In the genomic region with DNA sequence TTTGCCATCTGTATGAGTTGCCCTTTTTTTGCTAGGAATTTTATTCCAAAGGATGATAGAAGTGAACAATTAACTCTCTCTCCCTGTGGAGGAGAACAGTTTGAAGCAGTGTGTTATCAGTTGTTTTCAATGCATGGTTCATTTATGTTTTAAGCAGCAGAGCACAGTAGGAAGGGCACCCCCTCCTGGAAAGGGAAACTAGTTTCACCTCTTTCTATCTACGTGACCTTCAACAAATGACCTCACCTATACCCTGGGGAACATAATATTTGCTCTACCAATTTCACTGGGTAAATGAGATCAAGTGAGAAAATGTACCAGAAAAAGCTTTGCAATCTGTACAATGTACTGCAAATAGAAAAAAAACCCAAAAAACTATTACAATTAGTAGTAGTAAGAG, we compare ENCODE assay signal across 13 cellular contexts. TPM values are rescaled to one million over a fixed set of nuclear protein-coding genes. Genes with fewer than 3 reads are reported as not detected.
A peak's percentile ranks its signal among the peaks of the same experiment; 100 is the strongest.
DNase-seq lines count a peak whose midpoint lies in the region; ATAC-seq and TF ChIP-seq lines count a peak whose summit lies in the region.
"Had no signal": no experiment of that assay in that cellular context is flagged by ENCODE, and none has a peak within 500 bp of the region (broad histone marks: within the 10 kb centered on the region; RNA-seq: fewer than 3 reads in every experiment).

No MANE protein-coding gene starts in this region.

- TF ChIP-seq CTCF in A673 (conservative IDR thresholded peaks at IDR 0.05; ENCODE audit: low read depth, low read length) (0 out of 2 replicates have a peak, but pooled peaks have one; percentile 14), GM23338 (conservative IDR thresholded peaks at IDR 0.05; ENCODE audit: low read depth in 2 of 2) (peak; percentile 61 to 72), OCI-LY3 (IDR thresholded peaks at IDR 0.05; ENCODE audit: low read depth, low read length) (peak; percentile 25; the same call in 1 of the 2 replicates), fibroblast of villous mesenchyme (IDR thresholded peaks at IDR 0.05; ENCODE audit: insufficient read depth, low read depth, low read length) (peak; percentile 27), body of pancreas (IDR thresholded peaks at IDR 0.05) (no peak)

- no TSS peak for BruUV-seq in A673 (replicated peaks; lab: Mats Ljungman, UMichigan)

- no peaks in the 10 kb centered on the region for H3K9me3 Mint-ChIP-seq in GM23338
- H3K9me3 Mint-ChIP-seq in natural killer cell treated with Interleukin-12 subunit alpha and Interleukin-12 subunit beta and Interleukin-15 and Interleukin-18, amount 100 ng/mL, for 72 hours, result no peaks in the 10 kb centered on the region

- H3K27me3 ChIP-seq in A673 (replicated peaks; ENCODE audit: insufficient read depth, low read depth, low read length, poor library complexity), result no peaks in the 10 kb centered on the region
- no peaks in the 10 kb centered on the region for H3K27me3 ChIP-seq in GM23338 (ENCODE audit: insufficient read depth)
- H3K27me3 ChIP-seq in OCI-LY3 (ENCODE audit: low read depth, low read length), result no peaks in the 10 kb centered on the region
- no peaks in the 10 kb centered on the region for H3K27me3 ChIP-seq in body of pancreas

- CTCF ChIA-PET in A673 (lab: Charles Lee), result no interaction called here

- no peak for TF ChIP-seq POLR2A in body of pancreas (IDR thresholded peaks at IDR 0.05)

- H3K4me1 Mint-ChIP-seq in GM23338, result peaks cover 56% of the 10 kb centered on the region
- peaks cover 2 to 3% of the 10 kb centered on the region in 2 donors for H3K4me1 Mint-ChIP-seq in natural killer cell treated with Interleukin-12 subunit alpha and Interleukin-12 subunit beta and Interleukin-15 and Interleukin-18, amount 100 ng/mL, for 72 hours (ENCODE audit: low read depth in 2 of 2)

- H3K27ac ChIP-seq in A673 (ENCODE audit: low read depth, low read length, poor library complexity, severe bottlenecking), result no peak overlapping the region
- H3K27ac ChIP-seq in GM23338 (ENCODE audit: low read depth), result no peak overlapping the region
- no peak overlapping the region for H3K27ac ChIP-seq in OCI-LY3 (ENCODE audit: low read length)
- no peak overlapping the region for H3K27ac ChIP-seq in body of pancreas
- H3K27ac ChIP-seq: psoas muscle had no signal

- POLR2A ChIA-PET in A673 (lab: Charles Lee; ENCODE audit: low non-redundant PET), result no interaction called here

- no peaks in the 10 kb centered on the region for H3K36me3 Mint-ChIP-seq in GM23338 (ENCODE audit: low read depth)
- no peaks in the 10 kb centered on the region for H3K36me3 Mint-ChIP-seq in natural killer cell treated with Interleukin-12 subunit alpha and Interleukin-12 subunit beta and Interleukin-15 and Interleukin-18, amount 100 ng/mL, for 72 hours

- H4K20me1 ChIP-seq in GM23338 (replicated peaks; ENCODE audit: insufficient read depth) (no peaks in the 10 kb centered on the region), OCI-LY3 (ENCODE audit: insufficient read depth, low read length) (no peaks in the 10 kb centered on the region)

- H3K9me3 ChIP-seq in A673 (ENCODE audit: low read depth, low read length, poor library complexity, severe bottlenecking) (no peaks in the 10 kb centered on the region), OCI-LY3 (ENCODE audit: insufficient read depth, low read length) (no peaks in the 10 kb centered on the region), body of pancreas (no peaks in the 10 kb centered on the region)
- H3K9me3 ChIP-seq: mucosa of descending colon, psoas muscle had no signal

- 20 to 39% methylated on average over 1 of the region's 1 CpG for WGBS in body of pancreas, 2 donors

- no peaks in the 10 kb centered on the region for H3F3A ChIP-seq in GM23338 (replicated peaks; ENCODE audit: low read depth)

- H3K4me3 ChIP-seq in A673 (ENCODE audit: low read depth, low read length, poor library complexity, severe bottlenecking) (no peak overlapping the region), GM23338 (no peak overlapping the region), OCI-LY3 (ENCODE audit: low read length) (no peak overlapping the region), fibroblast of villous mesenchyme (ENCODE audit: low read depth, low read length) (no peak overlapping the region), body of pancreas (no peak overlapping the region)
- H3K4me3 ChIP-seq: mucosa of descending colon, psoas muscle had no signal

- intact Hi-C loops in A673 (cut with micrococcal nuclease; ENCODE audit: unreplicated experiment), result no loop called here
- intact Hi-C loops in body of pancreas (cut with DNase I), result no loop called here

- peaks cover 2% of the 10 kb centered on the region for H3K27me3 Mint-ChIP-seq in GM23338 (ENCODE audit: insufficient read depth, low read depth, poor library complexity)
- peaks cover 5 to 9% of the 10 kb centered on the region in 2 donors for H3K27me3 Mint-ChIP-seq in natural killer cell treated with Interleukin-12 subunit alpha and Interleukin-12 subunit beta and Interleukin-15 and Interleukin-18, amount 100 ng/mL, for 72 hours

- H3K36me3 ChIP-seq in A673 (ENCODE audit: insufficient read depth, low read length, poor library complexity, severe bottlenecking) (no peaks in the 10 kb centered on the region), GM23338 (ENCODE audit: insufficient read depth) (no peaks in the 10 kb centered on the region), OCI-LY3 (replicated peaks; ENCODE audit: low read depth, low read length) (no peaks in the 10 kb centered on the region), body of pancreas (replicated peaks in 1 of 2; ENCODE audit: insufficient read depth in 1 of 2, low read depth in 2 of 2) (no peaks in the 10 kb centered on the region)

- H3K4me1 ChIP-seq in A673 (ENCODE audit: insufficient read depth, low read length, poor library complexity, severe bottlenecking) (peaks cover 2% of the 10 kb centered on the region), GM23338 (ENCODE audit: insufficient read depth) (peaks cover 49% of the 10 kb centered on the region), OCI-LY3 (ENCODE audit: low read length) (peaks cover 11% of the 10 kb centered on the region; the same call in 1 of the 2 replicates), body of pancreas (peaks cover 4% of the 10 kb centered on the region)

- no peak overlapping the region for H3K9ac ChIP-seq in OCI-LY3 (ENCODE audit: low read length)

- DNase-seq in A673 (ENCODE audit: low spot score) (no peak), GM23338 (ENCODE audit: low spot score) (peak; percentile 46), fibroblast of villous mesenchyme (ENCODE audit: low read depth) (no peak), body of pancreas (no peak), NCI-H510A treated with DMSO at 0.1 percent for 48 hours (lab: John Stamatoyannopoulos, UW) (no peak)
- DNase-seq in natural killer cell treated with Interleukin-12 subunit alpha and Interleukin-12 subunit beta and Interleukin-15 and Interleukin-18, amount 100 ng/mL, for 72 hours (ENCODE audit: low spot score), result no peak
- DNase-seq: activated CD8-positive, alpha-beta memory T cell treated with anti-CD3 and anti-CD28 coated beads, Interleukin-2, amount 50 U/mL, for 48 hours; mucosa of descending colon; NCI-H187; psoas muscle; stimulated activated CD4-positive, alpha-beta T cell treated with anti-CD3 and anti-CD28 coated beads, Interleukin-1b, Interleukin-23, amount 100 ng/mL, for 48 hours had no signal

- peak overlapping the region; percentile 70; the same call in 1 of the 2 replicates for H3K27ac Mint-ChIP-seq in GM23338
- H3K27ac Mint-ChIP-seq in natural killer cell treated with Interleukin-12 subunit alpha and Interleukin-12 subunit beta and Interleukin-15 and Interleukin-18, amount 100 ng/mL, for 72 hours, result no peak overlapping the region

- no peak overlapping the region for H3K4me3 Mint-ChIP-seq in GM23338
- H3K4me3 Mint-ChIP-seq in natural killer cell treated with Interleukin-12 subunit alpha and Interleukin-12 subunit beta and Interleukin-15 and Interleukin-18, amount 100 ng/mL, for 72 hours, result no peak overlapping the region

- no peak overlapping the region for H2AFZ ChIP-seq in GM23338
- no peak overlapping the region for H2AFZ ChIP-seq in OCI-LY3 (ENCODE audit: low read depth, low read length)

- no peaks in the 10 kb centered on the region for H3K79me2 ChIP-seq in GM23338 (replicated peaks; ENCODE audit: insufficient read depth)
- no peaks in the 10 kb centered on the region for H3K79me2 ChIP-seq in OCI-LY3 (ENCODE audit: low read length)

- peak; percentile 68 for ATAC-seq in GM23338
- ATAC-seq in natural killer cell treated with Interleukin-12 subunit alpha and Interleukin-12 subunit beta and Interleukin-15 and Interleukin-18, amount 100 ng/mL, for 72 hours, result no peak
- no peak for ATAC-seq in body of pancreas
- ATAC-seq in HG03196 (IDR thresholded peaks at IDR 0.05; ENCODE audit: unreplicated experiment), result no peak
- ATAC-seq: mucosa of descending colon, psoas muscle had no signal

- H3K9me2 ChIP-seq in GM23338 (ENCODE audit: insufficient read depth), result no peaks in the 10 kb centered on the region

- H3K4me2 ChIP-seq in GM23338, result no peak overlapping the region
- H3K4me2 ChIP-seq in OCI-LY3 (ENCODE audit: low read length), result no peak overlapping the region

TF ChIP-seq in GM23338, 12 proteins besides CTCF, POLR2A, EP300 and RAD21 (continues in another document):
- no peak for TF ChIP-seq STAT1 (IDR thresholded peaks at IDR 0.05; ENCODE audit: unreplicated experiment)

RNA-seq across cellular contexts. Expression of a gene that starts 5.4 kb away (rescaled TPM):
- total RNA-seq in A673 (2021) (8.8 and 9.7 TPM in 2 replicates), fibroblast of villous mesenchyme (9.3 and 17.7 TPM in 2 replicates), body of pancreas (10 to 100 TPM in 1 of 2 donors, 1 to 10 TPM in 1; 7.9 to 13.2 TPM)
- 28.6 and 29.8 TPM in 2 replicates for total RNA-seq in GM23338 (2014; rRNA removed; shearing (Covaris generic))
- 18.9 and 24.4 TPM in 2 replicates for polyA plus RNA-seq in GM23338 (2016; fragmentation: Nextera tagmentation; extraction: Ambion mirVana)
- total RNA-seq in natural killer cell treated with Interleukin-12 subunit alpha and Interleukin-12 subunit beta and Interleukin-15 and Interleukin-18, amount 100 ng/mL, for 72 hours, result 10 to 100 TPM; 11.3 TPM

RNA-seq across cellular contexts. Expression of a gene that starts 43.2 kb away (rescaled TPM):
- total RNA-seq in A673 (2021), result 3.7 and 5.2 TPM in 2 replicates
- total RNA-seq in GM23338 (2014; rRNA removed; shearing (Covaris generic)), result 0.82 and 2.1 TPM in 2 replicates
- polyA plus RNA-seq in GM23338 (2016; fragmentation: Nextera tagmentation; extraction: Ambion mirVana), result 0.26 and 0.78 TPM in 2 replicates
- total RNA-seq in fibroblast of villous mesenchyme, result 11.7 and 14.8 TPM in 2 replicates
- total RNA-seq in natural killer cell treated with Interleukin-12 subunit alpha and Interleukin-12 subunit beta and Interleukin-15 and Interleukin-18, amount 100 ng/mL, for 72 hours, result under 1 TPM in 1 of 2 donors, not detected in 1; 0.06 TPM
- 1 to 10 TPM; 2.3 to 4.4 TPM for total RNA-seq in body of pancreas

Comparison
In these comparisons a context has a peak if more than half of its experiments do, and no peak if none do; other contexts are left out.
1. CTCF ChIP-seq: peak in A673 (single experiment), GM23338 (2 of 2), OCI-LY3 (single experiment) and fibroblast of villous mesenchyme (single experiment); none in body of pancreas (0 of 7).